In the genomic region with DNA sequence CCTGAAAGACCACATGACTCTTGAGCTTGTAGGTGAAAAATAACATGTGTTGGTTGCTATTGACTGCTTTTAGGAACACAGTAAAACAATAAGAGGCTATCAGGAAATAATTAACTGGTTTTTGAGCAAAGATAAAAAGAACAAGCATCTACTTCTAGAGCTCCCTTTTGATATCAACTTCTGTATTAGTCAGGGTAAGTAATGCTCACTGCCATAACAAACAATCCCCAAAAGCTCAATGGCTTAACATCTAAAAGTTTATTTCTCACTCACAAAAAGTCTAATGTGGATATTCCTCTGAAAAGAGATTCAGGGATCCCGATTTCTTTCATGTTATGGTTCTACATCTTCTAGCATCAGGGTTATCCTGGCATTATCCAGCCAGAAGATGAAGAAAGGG, we compare ENCODE assay signal across 35 cellular contexts.
"Had no signal": no experiment of that assay in that cellular context is flagged by ENCODE, and none has a peak within 500 bp of the region (broad histone marks: within the 10 kb centered on the region; RNA-seq: fewer than 3 reads in every experiment).

No MANE protein-coding gene starts in this region.

- H3K27ac ChIP-seq: KMS-11 had no signal

- H3K4me2 ChIP-seq: KMS-11 had no signal

- DNase-seq: Karpas-422, Kasumi-1, KG1, MM.1S, MV-4-11, NCI-H1048, NCI-H1092, NCI-H1092 treated with DMSO at 0.1 percent for 48 hours, NCI-H1105, NCI-H1105 treated with DMSO at 0.1 percent for 48 hours, NCI-H1417, NCI-H1417 treated with DMSO at 0.1 percent for 48 hours, NCI-H1436, NCI-H1436 treated with DMSO at 0.1 percent for 48 hours, NCI-H146, NCI-H1694, NCI-H1694 treated with DMSO at 0.1 percent for 48 hours, NCI-H187, NCI-H187 treated with DMSO at 0.1 percent for 48 hours, NCI-H1930, NCI-H2029, NCI-H2029 treated with DMSO at 0.1 percent for 48 hours, NCI-H2081, NCI-H2081 treated with DMSO at 0.1 percent for 48 hours, NCI-H2107, NCI-H2171, NCI-H2171 treated with DMSO at 0.1 percent for 48 hours, NCI-H2227 treated with DMSO at 0.1 percent for 48 hours, NCI-H226, NCI-H345, NCI-H446, NCI-H446 treated with DMSO at 0.1 percent for 48 hours, NCI-H510A, NCI-H510A treated with DMSO at 0.1 percent for 48 hours had no signal

- H3K9ac ChIP-seq: KMS-11 had no signal
